Comparison of ENCODE assay signal across 11 cellular contexts in the genomic region with DNA sequence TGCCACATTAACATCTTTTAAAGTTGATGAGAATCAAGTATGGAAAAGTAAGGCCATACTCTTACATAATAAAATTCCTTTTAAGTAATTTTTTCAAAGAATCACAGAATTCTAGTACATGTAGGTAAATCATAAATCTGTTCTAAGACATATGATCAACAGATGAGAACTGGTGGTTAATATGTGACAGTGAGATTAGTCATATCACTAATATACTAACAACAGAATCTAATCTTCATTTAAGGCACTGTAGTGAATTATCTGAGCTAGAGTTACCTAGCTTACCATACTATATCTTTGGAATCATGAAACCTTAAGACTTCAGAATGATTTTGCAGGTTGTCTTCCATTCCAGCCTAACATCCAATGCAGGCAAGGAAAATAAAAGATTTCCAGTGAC. TPM values are rescaled to one million over a fixed set of nuclear protein-coding genes. Genes with fewer than 3 reads are reported as not detected.
DNase-seq lines count a peak whose midpoint lies in the region; ATAC-seq lines count a peak whose summit lies in the region.
"Had no signal": no experiment of that assay in that cellular context is flagged by ENCODE, and none has a peak within 500 bp of the region (broad histone marks: within the 10 kb centered on the region; RNA-seq: fewer than 3 reads in every experiment).

No MANE protein-coding gene starts in this region.

- no peaks in the 10 kb centered on the region for H3K9me3 ChIP-seq in mesenchymal stem cell (ENCODE audit: control insufficient read depth, low read length)
- H3K9me3 ChIP-seq in Karpas-422 (ENCODE audit: low read length): no peaks in the 10 kb centered on the region
- H3K9me3 ChIP-seq: right atrium auricular region, suprapubic skin had no signal

- peaks cover 12% of the 10 kb centered on the region for H3K36me3 Mint-ChIP-seq in central memory CD8-positive, alpha-beta T cell (ENCODE audit: insufficient read depth)

- H3K27me3 ChIP-seq in mesenchymal stem cell (ENCODE audit: control insufficient read depth in 1 of 2, insufficient read depth in 1 of 2, low read length in 2 of 2) (no peaks in the 10 kb centered on the region), Karpas-422 (ENCODE audit: low read length) (no peaks in the 10 kb centered on the region)
- H3K27me3 ChIP-seq: right atrium auricular region, suprapubic skin had no signal

- H3K9ac ChIP-seq in mesenchymal stem cell (ENCODE audit: low read length): no peak overlapping the region
- no peak overlapping the region for H3K9ac ChIP-seq in Karpas-422 (ENCODE audit: low read length)

- no peak overlapping the region for H2BK12ac ChIP-seq in mesenchymal stem cell (ENCODE audit: low read length in 2 of 2)

- H4K8ac ChIP-seq in mesenchymal stem cell (ENCODE audit: low read length): no peak overlapping the region

- no peak overlapping the region for H4K91ac ChIP-seq in mesenchymal stem cell (ENCODE audit: low read length)

- ATAC-seq in GM18519 (IDR thresholded peaks at IDR 0.05; ENCODE audit: low FRiP score, unreplicated experiment): peak; percentile 58
- ATAC-seq in GM19438 (IDR thresholded peaks at IDR 0.05; ENCODE audit: low read depth, unreplicated experiment): peak; percentile 48
- ATAC-seq in HG03159 (IDR thresholded peaks at IDR 0.05; ENCODE audit: unreplicated experiment): peak; percentile 77
- no peak for ATAC-seq in central memory CD8-positive, alpha-beta T cell (replicated peaks; ENCODE audit: extremely low read depth, poor library complexity, severe bottlenecking)

- peaks cover under 1% of the 10 kb centered on the region; the same call in 1 of the 2 replicates for H4K20me1 ChIP-seq in Karpas-422 (ENCODE audit: insufficient read depth, low read depth, low read length)

- H3K18ac ChIP-seq in mesenchymal stem cell (ENCODE audit: low read depth in 1 of 2, low read length in 2 of 2): no peak overlapping the region

- H3K23ac ChIP-seq in mesenchymal stem cell (ENCODE audit: low read length in 2 of 2): no peak overlapping the region

- H2BK120ac ChIP-seq in mesenchymal stem cell (ENCODE audit: low read depth, low read length): no peak overlapping the region

- H2BK15ac ChIP-seq in mesenchymal stem cell (ENCODE audit: low read depth, poor library complexity, severe bottlenecking): no peak overlapping the region

- no peak overlapping the region for H3K27ac ChIP-seq in mesenchymal stem cell (ENCODE audit: low read length, poor library complexity, severe bottlenecking)
- H3K27ac ChIP-seq in Karpas-422 (ENCODE audit: low read length): no peak overlapping the region
- H3K27ac ChIP-seq: suprapubic skin had no signal

- no peaks in the 10 kb centered on the region for H3K9me2 ChIP-seq in Karpas-422 (replicated peaks; ENCODE audit: insufficient read depth, low read length)

- no peak overlapping the region for H2BK5ac ChIP-seq in mesenchymal stem cell (ENCODE audit: low read depth, low read length, poor library complexity, severe bottlenecking)

- peaks cover 13% of the 10 kb centered on the region for H3K79me1 ChIP-seq in mesenchymal stem cell (replicated peaks; ENCODE audit: low read length, poor library complexity, severe bottlenecking)

- H3K36me3 ChIP-seq in mesenchymal stem cell (ENCODE audit: control insufficient read depth in 1 of 2, insufficient read depth in 2 of 2, low read depth in 1 of 2, low read length in 2 of 2): peaks cover 0 to 17% of the 10 kb centered on the region in 2 experiments
- no peaks in the 10 kb centered on the region for H3K36me3 ChIP-seq in Karpas-422 (ENCODE audit: insufficient read depth, low read length)
- H3K36me3 ChIP-seq: suprapubic skin had no signal

- H3K9me3 Mint-ChIP-seq in central memory CD8-positive, alpha-beta T cell: no peaks in the 10 kb centered on the region

- peaks cover 30% of the 10 kb centered on the region for H3K4me1 Mint-ChIP-seq in central memory CD8-positive, alpha-beta T cell

- no peak overlapping the region for H3K4me3 Mint-ChIP-seq in central memory CD8-positive, alpha-beta T cell

- H3K4me2 ChIP-seq in mesenchymal stem cell (ENCODE audit: low read length, poor library complexity, severe bottlenecking) (no peak overlapping the region), Karpas-422 (ENCODE audit: low read depth, low read length, poor library complexity, severe bottlenecking) (no peak overlapping the region)

- no peak overlapping the region for H3K14ac ChIP-seq in mesenchymal stem cell (ENCODE audit: low read length in 2 of 2)

- no peaks in the 10 kb centered on the region for H3K27me3 Mint-ChIP-seq in central memory CD8-positive, alpha-beta T cell

- H2AFZ ChIP-seq in mesenchymal stem cell (ENCODE audit: low read depth, low read length) (no peak overlapping the region), Karpas-422 (ENCODE audit: low read length) (no peak overlapping the region)

- H3K79me2 ChIP-seq in Karpas-422 (ENCODE audit: low read length): no peaks in the 10 kb centered on the region

- H3K4ac ChIP-seq in mesenchymal stem cell (ENCODE audit: low read depth in 1 of 2, low read length in 2 of 2): no peak overlapping the region

- H3K27ac Mint-ChIP-seq in central memory CD8-positive, alpha-beta T cell (ENCODE audit: low read depth): peak overlapping the region; percentile 96

- H3K4me3 ChIP-seq in mesenchymal stem cell (ENCODE audit: insufficient read depth in 1 of 2, low read depth in 1 of 2, low read length in 2 of 2) (no peak overlapping the region), Karpas-422 (ENCODE audit: low read length) (no peak overlapping the region)
- H3K4me3 ChIP-seq: right atrium auricular region, suprapubic skin had no signal

- H2AK5ac ChIP-seq in mesenchymal stem cell (ENCODE audit: low read length, severe bottlenecking): no peak overlapping the region

- no peak for DNase-seq in central memory CD8-positive, alpha-beta T cell (ENCODE audit: low spot score in 2 of 2)
- DNase-seq in mesenchymal stem cell (no peak), SIG-M5 (lab: John Stamatoyannopoulos, UW) (no peak), SKM-1 treated with dmso at 0.1 percent for 144 hours (lab: John Stamatoyannopoulos, UW; ENCODE audit: unreplicated experiment) (no peak), Karpas-422 (no peak)
- DNase-seq: NCI-H524 treated with DMSO at 0.1 percent for 48 hours had no signal

- H3K4me1 ChIP-seq in mesenchymal stem cell (ENCODE audit: control insufficient read depth, insufficient read depth, low read depth, low read length) (peaks cover 3% of the 10 kb centered on the region), Karpas-422 (ENCODE audit: low read length) (no peaks in the 10 kb centered on the region)
- H3K4me1 ChIP-seq: suprapubic skin had no signal

RNA-seq across cellular contexts. Expression of gene PLN, which starts 11.6 kb away (rescaled TPM):
- 6.9 TPM for polyA plus RNA-seq in mesenchymal stem cell (2013, experiment 1 of 2)
- polyA plus RNA-seq in mesenchymal stem cell (2013, experiment 2 of 2): 6.7 TPM
- not detected in 2 replicates for total RNA-seq in Karpas-422 (2014; rRNA removed; shearing (Covaris generic); ENCODE audit: low replicate concordance)
